Comparison of ENCODE assay signal across 8 cellular contexts in the genomic region with DNA sequence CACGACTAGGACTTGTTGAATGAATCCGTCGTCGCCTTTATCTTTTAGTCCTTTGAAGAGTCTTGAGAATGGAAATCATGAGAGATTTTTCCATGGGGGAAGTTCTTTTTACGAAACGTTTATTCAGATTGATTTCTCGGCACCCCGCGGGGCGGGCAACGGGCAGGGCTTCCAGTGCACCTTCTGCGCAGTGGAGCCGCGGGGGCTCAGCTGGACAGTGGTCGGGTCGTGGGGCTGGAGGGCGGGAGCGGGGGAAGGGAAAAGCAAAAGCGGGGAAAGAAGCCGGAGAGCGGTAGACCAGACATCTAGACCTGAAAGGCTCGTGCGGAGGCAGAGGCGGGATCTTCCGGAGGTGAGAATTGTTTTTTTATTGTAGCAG.
DNase-seq lines count a peak whose midpoint lies in the region; ATAC-seq and TF ChIP-seq lines count a peak whose summit lies in the region.
"Not testable (repeated sequence)": the region's sequence is repeated elsewhere in the genome, so short reads cannot be mapped to it uniquely, and the experiment has no call there.

No MANE protein-coding gene starts in this region.

- H3K27ac ChIP-seq in ovary = not testable (repeated sequence)

- H3K4me3 ChIP-seq in epithelial cell of proximal tubule (ENCODE audit: low read depth, low read length) (peak overlapping the region; percentile 31), ovary (peak overlapping the region; percentile 22)

- TF ChIP-seq POLR2A in ovary (IDR thresholded peaks at IDR 0.05) = not testable (repeated sequence)

- DNase-seq in CD1c-positive myeloid dendritic cell (ENCODE audit: extremely low spot score) = peak; percentile 21
- DNase-seq in activated T-cell treated with anti-CD3 and anti-CD28 coated beads for 24 hours (ENCODE audit: low read depth) = peak; percentile 5
- DNase-seq in astrocyte of the hippocampus (ENCODE audit: low read depth, low spot score) = peak; percentile 1
- DNase-seq in epithelial cell of proximal tubule (ENCODE audit: low read depth); stimulated activated naive B cell treated with anti-CD40 and anti-IgM and Interleukin-4, amounts not matched to agents 10 μg/mL and 1 μg/mL and 100 μg/mL, for 72 hours: not testable (repeated sequence)
- DNase-seq in iris pigment epithelial cell (ENCODE audit: low read depth) = peak; percentile 1
- DNase-seq in ovary = peak in 1 of 5 donors; percentile 6

- not testable (repeated sequence) for H3K9me3 Mint-ChIP-seq in stimulated activated naive B cell treated with anti-CD40 and anti-IgM and Interleukin-4, amounts not matched to agents 10 μg/mL and 1 μg/mL and 100 μg/mL, for 72 hours

- not testable (repeated sequence) for H3K27me3 ChIP-seq in ovary

- H3K27me3 Mint-ChIP-seq in stimulated activated naive B cell treated with anti-CD40 and anti-IgM and Interleukin-4, amounts not matched to agents 10 μg/mL and 1 μg/mL and 100 μg/mL, for 72 hours = peaks cover 10 to 12% of the 10 kb centered on the region in 2 donors

- H3K4me3 Mint-ChIP-seq in stimulated activated naive B cell treated with anti-CD40 and anti-IgM and Interleukin-4, amounts not matched to agents 10 μg/mL and 1 μg/mL and 100 μg/mL, for 72 hours = peak overlapping the region; percentile 78 to 81

- H3K4me1 Mint-ChIP-seq in stimulated activated naive B cell treated with anti-CD40 and anti-IgM and Interleukin-4, amounts not matched to agents 10 μg/mL and 1 μg/mL and 100 μg/mL, for 72 hours = not testable (repeated sequence)

- WGBS in ovary, 3 donors = 1 to 2% (median 1%) methylated on average over 21 to 25 of the region's 25 CpGs

- not testable (repeated sequence) for TF ChIP-seq EP300 in ovary (IDR thresholded peaks at IDR 0.05)

- H3K36me3 Mint-ChIP-seq in stimulated activated naive B cell treated with anti-CD40 and anti-IgM and Interleukin-4, amounts not matched to agents 10 μg/mL and 1 μg/mL and 100 μg/mL, for 72 hours = not testable (repeated sequence)

- peak overlapping the region; percentile 31 for H3K27ac Mint-ChIP-seq in stimulated activated naive B cell treated with anti-CD40 and anti-IgM and Interleukin-4, amounts not matched to agents 10 μg/mL and 1 μg/mL and 100 μg/mL, for 72 hours

- not testable (repeated sequence) for H3K9me3 ChIP-seq in ovary

- ATAC-seq in SK-N-SH treated with all-trans-retinoic acid at 6 μM for 48 hours = peak; percentile 22; the same call in 1 of the 3 replicates
- ATAC-seq in stimulated activated naive B cell treated with anti-CD40 and anti-IgM and Interleukin-4, amounts not matched to agents 10 μg/mL and 1 μg/mL and 100 μg/mL, for 72 hours (replicated peaks) = not testable (repeated sequence)

- not testable (repeated sequence) for H3K36me3 ChIP-seq in ovary

- not testable (repeated sequence) for TF ChIP-seq CTCF in epithelial cell of proximal tubule (conservative IDR thresholded peaks at IDR 0.05; ENCODE audit: low read depth, low read length); ovary (IDR thresholded peaks at IDR 0.05)

- intact Hi-C loops in ovary (cut with DNase I) = not testable (repeated sequence)

- not testable (repeated sequence) for H3K4me1 ChIP-seq in ovary (ENCODE audit: insufficient read depth)
